Comparison of ENCODE assay signal across 22 cellular contexts in genomic region chr6:116444991-116445566, GRCh38. TPM values are rescaled to one million over a fixed set of nuclear protein-coding genes. Genes with fewer than 3 reads are reported as not detected.
A peak's percentile ranks its signal among the peaks of the same experiment; 100 is the strongest.
DNase-seq lines count a peak whose midpoint lies in the region; ATAC-seq, FAIRE-seq and TF ChIP-seq lines count a peak whose summit lies in the region.
"Had no signal": no experiment of that assay in that cellular context is flagged by ENCODE, and none has a peak within 500 bp of the region (broad histone marks: within the 10 kb centered on the region; RNA-seq: fewer than 3 reads in every experiment).

No MANE protein-coding gene starts in this region.

- intact Hi-C loops in CD8-positive, alpha-beta T cell (cut with DNase I, micrococcal nuclease): loop anchor here (1.0 to 5.0 kb wide), 2 partner anchors 87 kb away; no protein-coding TSS in a partner anchor

- peak; percentile 29 for ATAC-seq in CD8-positive, alpha-beta T cell

- H3K9me3 Mint-ChIP-seq in CD8-positive, alpha-beta T cell: no peaks in the 10 kb centered on the region
- H3K9me3 Mint-ChIP-seq: activated naive CD4-positive, alpha-beta T cell treated with anti-CD3 and anti-CD28 coated beads for 36 hours; naive B cell had no signal

- peaks cover 11% of the 10 kb centered on the region for H3K4me1 Mint-ChIP-seq in CD8-positive, alpha-beta T cell (ENCODE audit: low read depth)

- no peaks in the 10 kb centered on the region for H3K36me3 ChIP-seq in CD8-positive, alpha-beta T cell (ENCODE audit: insufficient read depth, low read length)
- H3K36me3 ChIP-seq: BLaER1, colonic mucosa, SJSA1 had no signal

- H3K9me3 ChIP-seq in CD8-positive, alpha-beta T cell (ENCODE audit: low read length): no peaks in the 10 kb centered on the region
- H3K9me3 ChIP-seq: BLaER1, colonic mucosa, SJSA1 had no signal

- POLR2A ChIA-PET in CD8-positive, alpha-beta T cell (lab: Charles Lee): no interaction called here
- POLR2A ChIA-PET in GM10248 (lab: Yijun Ruan, JAX): no interaction called here

- no peak for DNase-seq in CD8-positive, alpha-beta T cell
- DNase-seq in GM19239 (ENCODE audit: insufficient read length, low spot score) (no peak), amniotic epithelial cell (ENCODE audit: low read depth) (peak; percentile 46), myocyte (ENCODE audit: low read depth) (peak; percentile 94), DMS79 treated with DMSO at 0.1 percent for 48 hours (lab: John Stamatoyannopoulos, UW) (no peak), GM10248 (ENCODE audit: extremely low spot score) (no peak)
- no peak for DNase-seq in effector CD8-positive, alpha-beta T cell (lab: John Stamatoyannopoulos, UW)
- DNase-seq: activated CD4-positive, alpha-beta T cell treated with anti-CD3 and anti-CD28 coated beads for 1 hour; activated naive CD4-positive, alpha-beta T cell treated with anti-CD3 and anti-CD28 coated beads for 36 hours; activated T-cell treated with anti-CD3 and anti-CD28 coated beads for 4 hours; colonic mucosa; DMS79; H7; naive B cell; NCI-H1417 treated with DMSO at 0.1 percent for 48 hours; NCI-H345; posterior cingulate gyrus had no signal

- no peak overlapping the region for H3K4me3 Mint-ChIP-seq in CD8-positive, alpha-beta T cell
- H3K4me3 Mint-ChIP-seq: activated naive CD4-positive, alpha-beta T cell treated with anti-CD3 and anti-CD28 coated beads for 36 hours had no signal

- no peak for TF ChIP-seq CTCF in CD8-positive, alpha-beta T cell (IDR thresholded peaks at IDR 0.05)
- no peak for TF ChIP-seq CTCF in GM10248 (IDR thresholded peaks at IDR 0.05; ENCODE audit: control extremely low read depth, extremely low read depth, low read depth, missing control alignments)

- CTCF ChIA-PET in CD8-positive, alpha-beta T cell (lab: Charles Lee): interaction anchor here (0.6 to 1.7 kb wide), 11 partner anchors 11 to 157 kb away, joined by 3 to 7 read pairs (median 3); no protein-coding TSS in a partner anchor
- CTCF ChIA-PET in GM10248 (lab: Yijun Ruan, JAX): interaction anchor here (0.6 to 6.9 kb wide), 24 partner anchors 8 to 176 kb away, joined by 3 to 61 read pairs (median 4); partner anchors contain the start of genes CALHM4 and CALHM6

- no peak overlapping the region for H3K27ac ChIP-seq in CD8-positive, alpha-beta T cell (ENCODE audit: low read depth, low read length)
- H3K27ac ChIP-seq: BLaER1, colonic mucosa, SJSA1 had no signal

- H3K27ac Mint-ChIP-seq in CD8-positive, alpha-beta T cell: no peak overlapping the region
- H3K27ac Mint-ChIP-seq: activated naive CD4-positive, alpha-beta T cell treated with anti-CD3 and anti-CD28 coated beads for 36 hours had no signal

- H3K27me3 ChIP-seq in CD8-positive, alpha-beta T cell (ENCODE audit: insufficient read depth, low read length): no peaks in the 10 kb centered on the region
- H3K27me3 ChIP-seq: BLaER1, colonic mucosa, SJSA1 had no signal

- H3K4me3 ChIP-seq in CD8-positive, alpha-beta T cell (ENCODE audit: low read depth, low read length): no peak overlapping the region
- H3K4me3 ChIP-seq: BLaER1, colonic mucosa, SJSA1, smooth muscle cell had no signal

- H3K27me3 Mint-ChIP-seq in CD8-positive, alpha-beta T cell (ENCODE audit: low read depth): peaks cover 8% of the 10 kb centered on the region
- H3K27me3 Mint-ChIP-seq: naive B cell had no signal

- no peaks in the 10 kb centered on the region for H3K4me1 ChIP-seq in CD8-positive, alpha-beta T cell (ENCODE audit: insufficient read depth, low read length)
- H3K4me1 ChIP-seq: BLaER1, colonic mucosa had no signal

- H3K36me3 Mint-ChIP-seq in CD8-positive, alpha-beta T cell: no peaks in the 10 kb centered on the region
- H3K36me3 Mint-ChIP-seq: naive B cell had no signal

- peak; percentile 55 for FAIRE-seq in GM19239 (lab: Jason Lieb, UNC)
- FAIRE-seq: endothelial cell of umbilical vein, GM18507 had no signal

RNA-seq across cellular contexts. Expression of gene CALHM6, which starts 16.1 kb away (rescaled TPM):
- 1 to 10 TPM; 2.9 to 3.4 TPM for total RNA-seq in CD8-positive, alpha-beta T cell
- total RNA-seq in myocyte: 0.31 TPM in 1 of 2 replicates, not detected in the other
- 1.7 TPM for polyA plus RNA-seq in myocyte (2012)
- total RNA-seq: endothelial cell of umbilical vein, SJSA1 had no signal

Comparison
In these comparisons a context has a peak if more than half of its experiments do, and no peak if none do; other contexts are left out.
1. DNase-seq: peak in amniotic epithelial cell (single experiment) and myocyte (single experiment); none in CD8-positive, alpha-beta T cell (0 of 7), GM19239 (single experiment), effector CD8-positive, alpha-beta T cell (single experiment), DMS79 treated with DMSO at 0.1 percent for 48 hours (single experiment) and GM10248 (single experiment).